2 cellular contexts compared by ENCODE assay signal in genomic region chr9:36074055-36074454, GRCh38.
TF ChIP-seq lines count a peak whose summit lies in the region.

No MANE protein-coding gene starts in this region.

TF ChIP-seq in SK-N-SH, 30 proteins besides CTCF, POLR2A, EP300 and RAD21 (continued from another document):
- no peak for TF ChIP-seq NFIC (IDR thresholded peaks at IDR 0.05; ENCODE audit: borderline replicate concordance)
- no peak for TF ChIP-seq POLR2AphosphoS5 (IDR thresholded peaks at IDR 0.05; ENCODE audit: low read depth, low read length)
- TF ChIP-seq GABPA (IDR thresholded peaks at IDR 0.05; ENCODE audit: low read depth), result no peak
TF ChIP-seq in SK-N-SH: peak in this region for 0.

TF ChIP-seq in SK-N-SH treated with all-trans-retinoic acid at 6 μM for 48 hours, 23 proteins besides CTCF, POLR2A, EP300 and RAD21 (continued from another document):
- TF ChIP-seq TSHZ2 (CRISPR knock-in tag; IDR thresholded peaks at IDR 0.05) (no peak), SNAI2 (CRISPR knock-in tag; IDR thresholded peaks at IDR 0.05) (no peak), ZFP30 (CRISPR knock-in tag; IDR thresholded peaks at IDR 0.05) (no peak), ZNF565 (CRISPR knock-in tag; conservative IDR thresholded peaks at IDR 0.05; ENCODE audit: low read depth) (no peak), ISL1 (CRISPR knock-in tag; IDR thresholded peaks at IDR 0.05) (no peak)
